In the genomic region with DNA sequence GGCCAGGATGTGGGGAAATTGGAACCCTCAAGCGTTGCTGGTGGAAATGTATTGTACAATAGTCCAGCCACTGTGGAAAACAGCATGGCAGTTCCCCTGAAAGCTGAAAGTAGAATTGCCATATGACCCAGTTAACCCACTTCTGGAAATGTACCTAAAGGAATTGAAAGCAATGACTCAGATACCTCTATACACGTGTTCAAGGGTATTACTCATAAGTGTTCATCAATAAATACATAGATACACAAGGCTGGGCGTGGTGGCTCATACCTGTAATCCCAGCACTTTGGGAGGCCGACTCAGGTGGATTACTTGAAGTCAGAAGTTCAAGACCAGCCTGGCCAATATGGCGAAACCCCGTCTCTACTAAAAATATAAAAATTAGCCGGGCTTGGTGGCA, we compare ENCODE assay signal across 17 cellular contexts.
"Had no signal": no experiment of that assay in that cellular context is flagged by ENCODE, and none has a peak within 500 bp of the region (broad histone marks: within the 10 kb centered on the region; RNA-seq: fewer than 3 reads in every experiment).

No MANE protein-coding gene starts in this region.

- H3K9me3 ChIP-seq: lower lobe of right lung, right atrium auricular region had no signal

- H3K9me3 Mint-ChIP-seq: activated naive CD4-positive, alpha-beta T cell treated with anti-CD3 and anti-CD28 coated beads, Interleukin-2, amount 10 ng/mL, durations not matched to agents 7 days and 5 days had no signal

- H3K27ac Mint-ChIP-seq: activated naive CD4-positive, alpha-beta T cell treated with anti-CD3 and anti-CD28 coated beads, Interleukin-2, amount 10 ng/mL, durations not matched to agents 7 days and 5 days; naive B cell; stimulated activated memory B cell treated with anti-CD40 and anti-IgM and Interleukin-4, amounts not matched to agents 10 μg/mL and 1 μg/mL and 100 μg/mL, for 72 hours; type B pancreatic cell had no signal

- H3K4me3 Mint-ChIP-seq: activated naive CD4-positive, alpha-beta T cell treated with anti-CD3 and anti-CD28 coated beads, Interleukin-2, amount 10 ng/mL, durations not matched to agents 7 days and 5 days; naive B cell; stimulated activated memory B cell treated with anti-CD40 and anti-IgM and Interleukin-4, amounts not matched to agents 10 μg/mL and 1 μg/mL and 100 μg/mL, for 72 hours; type B pancreatic cell had no signal

- H2AFZ ChIP-seq: parathyroid adenoma had no signal

- H3K4me3 ChIP-seq: lower lobe of right lung, right atrium auricular region, smooth muscle cell had no signal

- H3K9ac ChIP-seq: parathyroid adenoma had no signal

- DNase-seq: activated CD4-positive, alpha-beta T cell treated with anti-CD3 and anti-CD28 coated beads, Interleukin-2, amount 50 U/mL, for 4 hours; activated CD4-positive, CD25-positive, alpha-beta regulatory T cell; activated CD8-positive, alpha-beta memory T cell treated with anti-CD3 and anti-CD28 coated beads, Interleukin-2, amount 50 U/mL, for 48 hours; activated naive CD4-positive, alpha-beta T cell treated with anti-CD3 and anti-CD28 coated beads, Interleukin-2, amount 10 ng/mL, durations not matched to agents 7 days and 5 days; caudate nucleus; cortex of kidney; effector CD8-positive, alpha-beta T cell; hippocampal formation; lower lobe of right lung; naive B cell; T-helper 2 cell had no signal

- H3K4me1 Mint-ChIP-seq: activated naive CD4-positive, alpha-beta T cell treated with anti-CD3 and anti-CD28 coated beads, Interleukin-2, amount 10 ng/mL, durations not matched to agents 7 days and 5 days; naive B cell; stimulated activated memory B cell treated with anti-CD40 and anti-IgM and Interleukin-4, amounts not matched to agents 10 μg/mL and 1 μg/mL and 100 μg/mL, for 72 hours had no signal

- FAIRE-seq: TTC549 had no signal

- H3K27me3 ChIP-seq: right atrium auricular region had no signal

- H3K27ac ChIP-seq: lower lobe of right lung, parathyroid adenoma, right atrium auricular region had no signal

- H3K36me3 ChIP-seq: lower lobe of right lung, right atrium auricular region had no signal

- H3K79me2 ChIP-seq: parathyroid adenoma had no signal

- H3K4me2 ChIP-seq: smooth muscle cell had no signal

- H3K36me3 Mint-ChIP-seq: activated naive CD4-positive, alpha-beta T cell treated with anti-CD3 and anti-CD28 coated beads, Interleukin-2, amount 10 ng/mL, durations not matched to agents 7 days and 5 days; naive B cell; stimulated activated memory B cell treated with anti-CD40 and anti-IgM and Interleukin-4, amounts not matched to agents 10 μg/mL and 1 μg/mL and 100 μg/mL, for 72 hours; type B pancreatic cell had no signal

- H3K4me1 ChIP-seq: parathyroid adenoma, right atrium auricular region had no signal
